Comparison of ENCODE assay signal across 8 cellular contexts in the genomic region with DNA sequence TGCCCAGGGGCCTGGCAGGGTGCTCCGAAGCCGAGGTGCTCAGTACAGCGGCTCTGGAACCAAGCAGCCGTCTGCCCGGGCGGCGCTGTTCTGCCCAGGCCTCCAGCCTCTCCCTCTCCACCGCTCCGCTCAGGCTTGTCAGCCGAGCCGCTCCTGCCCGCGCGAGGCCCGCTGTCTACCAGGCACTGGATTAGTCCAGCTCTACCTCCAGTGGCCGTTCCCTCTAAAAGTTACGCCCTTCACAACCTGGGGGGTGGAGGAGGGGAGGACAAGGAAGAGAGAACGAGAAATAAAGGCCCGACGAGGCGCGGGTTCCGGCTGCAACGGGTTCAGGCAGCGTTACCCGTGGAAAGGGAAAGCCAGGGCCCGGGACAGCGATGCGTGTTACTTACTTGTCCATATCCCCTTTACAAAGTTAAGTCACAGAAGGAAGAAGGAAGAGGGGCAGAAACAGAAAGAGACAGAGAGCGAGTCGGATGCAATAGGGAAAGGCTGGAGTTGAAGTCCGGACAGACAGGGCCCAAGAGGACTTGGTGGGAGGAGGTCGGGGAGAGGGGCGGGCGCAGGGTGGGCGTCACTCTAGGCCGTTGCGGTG. TPM values are rescaled to one million over a fixed set of nuclear protein-coding genes. Genes with fewer than 3 reads are reported as not detected.
DNase-seq lines count a peak whose midpoint lies in the region; ATAC-seq and TF ChIP-seq lines count a peak whose summit lies in the region.

No MANE protein-coding gene starts in this region.

- no peak overlapping the region for H4K5ac ChIP-seq in mesendoderm (ENCODE audit: low read length)

- peak overlapping the region; percentile 76 for H3K56ac ChIP-seq in mesendoderm (ENCODE audit: low read length)

- peak; percentile 33 for DNase-seq in CD1c-positive myeloid dendritic cell (ENCODE audit: extremely low spot score)
- DNase-seq in breast epithelium (ENCODE audit: low spot score in 2 of 2), result no peak
- DNase-seq in mesendoderm, result peak; percentile 80
- DNase-seq in glomerular visceral epithelial cell (ENCODE audit: extremely low spot score), result no peak
- DNase-seq in NCI-H2171 treated with DMSO at 0.1 percent for 48 hours (lab: John Stamatoyannopoulos, UW), result no peak

- no peak overlapping the region for H2BK5ac ChIP-seq in mesendoderm (ENCODE audit: low read length)

- H4K8ac ChIP-seq in mesendoderm (ENCODE audit: low read depth, low read length), result no peak overlapping the region

- H3K27me3 ChIP-seq in breast epithelium (peaks cover 11 to 99% of the 10 kb centered on the region in 2 donors), mesendoderm (ENCODE audit: insufficient read depth, low read length, poor library complexity) (no peaks in the 10 kb centered on the region)

- ATAC-seq in HG02588 (IDR thresholded peaks at IDR 0.05; ENCODE audit: unreplicated experiment) (peak; percentile 65), HG02884 (IDR thresholded peaks at IDR 0.05; ENCODE audit: unreplicated experiment) (no peak), GM18867 (IDR thresholded peaks at IDR 0.05; ENCODE audit: unreplicated experiment) (no peak)

- H3K4me2 ChIP-seq in mesendoderm (ENCODE audit: low read length), result peak overlapping the region; percentile 51

- no peak overlapping the region for H3K27ac ChIP-seq in breast epithelium
- no peak overlapping the region for H3K27ac ChIP-seq in mesendoderm (ENCODE audit: low read depth, low read length)

- TF ChIP-seq POLR2A in breast epithelium (IDR thresholded peaks at IDR 0.05), result no peak

- no peak for TF ChIP-seq CTCF in breast epithelium (IDR thresholded peaks at IDR 0.05)

- no peaks in the 10 kb centered on the region for H3K36me3 ChIP-seq in breast epithelium
- H3K36me3 ChIP-seq in mesendoderm (ENCODE audit: control insufficient read depth, insufficient read depth, low read length), result no peaks in the 10 kb centered on the region

- H3K4me3 ChIP-seq in breast epithelium, result peak overlapping the region; percentile 21 to 55 (median 30)
- peak overlapping the region; percentile 46 for H3K4me3 ChIP-seq in mesendoderm (ENCODE audit: low read length)

- no peaks in the 10 kb centered on the region for H3K79me1 ChIP-seq in mesendoderm (ENCODE audit: low read length)

- peak overlapping the region; percentile 70 for H3K9ac ChIP-seq in mesendoderm (ENCODE audit: low read length)

- H3K9me3 ChIP-seq in breast epithelium, result no peaks in the 10 kb centered on the region

- H2BK120ac ChIP-seq in mesendoderm (ENCODE audit: low read depth, low read length), result no peak overlapping the region

- no peak overlapping the region for H3K4ac ChIP-seq in mesendoderm (ENCODE audit: low read depth, low read length)

- intact Hi-C loops in breast epithelium (cut with DNase I; ENCODE audit: low total_unique reads), result no loop called here

- no peak overlapping the region for H2AK5ac ChIP-seq in mesendoderm (ENCODE audit: low read length)

- peak overlapping the region; percentile 92 for H3K23ac ChIP-seq in mesendoderm (ENCODE audit: low read length)

- H2BK15ac ChIP-seq in mesendoderm (replicated peaks; ENCODE audit: low read depth), result no peak overlapping the region

- H3K79me2 ChIP-seq in mesendoderm (ENCODE audit: control insufficient read depth, insufficient read depth, low read length), result peaks cover 2% of the 10 kb centered on the region

- no CpG with 5 or more reads among the region's 38 CpGs for WGBS in mesendoderm (ENCODE audit: extremely low coverage, insufficient coverage, low lambda C conversion rate)

- H3K18ac ChIP-seq in mesendoderm (ENCODE audit: low read length), result peak overlapping the region; percentile 43

- peaks cover 5 to 6% of the 10 kb centered on the region in 2 donors for H3K4me1 ChIP-seq in breast epithelium
- peaks cover 4% of the 10 kb centered on the region for H3K4me1 ChIP-seq in mesendoderm (ENCODE audit: control insufficient read depth, low read depth, low read length)

RNA-seq across cellular contexts. Expression of a gene that starts 2.9 kb away (rescaled TPM):
- total RNA-seq in breast epithelium, result not detected
- polyA plus RNA-seq in mesendoderm (2013, experiment 1 of 2), result 2.8 TPM
- 2.5 TPM for polyA plus RNA-seq in mesendoderm (2013, experiment 2 of 2)

Comparison
In these comparisons a context has a peak if more than half of its experiments do, and no peak if none do; other contexts are left out.
1. DNase-seq: peak in CD1c-positive myeloid dendritic cell (single experiment) and mesendoderm (single experiment); none in breast epithelium (0 of 2), glomerular visceral epithelial cell (single experiment) and NCI-H2171 treated with DMSO at 0.1 percent for 48 hours (single experiment).